ENCODE assay signal across 12 cellular contexts in genomic region chr2:196276421-196276820, GRCh38.
DNase-seq lines count a peak whose midpoint lies in the region; ATAC-seq, FAIRE-seq and TF ChIP-seq lines count a peak whose summit lies in the region.
"Had no signal": no experiment of that assay in that cellular context is flagged by ENCODE, and none has a peak within 500 bp of the region (broad histone marks: within the 10 kb centered on the region; RNA-seq: fewer than 3 reads in every experiment).

No MANE protein-coding gene starts in this region.

- DNase-seq in CD4-positive, alpha-beta memory T cell, result no peak
- DNase-seq in mesothelial cell of epicardium (ENCODE audit: low spot score in 2 of 2, unreplicated experiment in 2 of 2) (no peak), medulla oblongata (ENCODE audit: extremely low spot score) (no peak), upper lobe of right lung (no peak), urothelium cell line (ENCODE audit: low spot score) (no peak)
- DNase-seq: foreskin melanocyte, NCI-H1694 had no signal

- H3K27ac ChIP-seq in CD4-positive, alpha-beta memory T cell (ENCODE audit: low read depth, low read length), result peak overlapping the region; percentile 37
- no peak overlapping the region for H3K27ac ChIP-seq in upper lobe of right lung
- H3K27ac ChIP-seq: RWPE1 had no signal

- H3K27ac Mint-ChIP-seq in CD4-positive, alpha-beta memory T cell, result peak overlapping the region; percentile 65 to 96 (median 92)
- H3K27ac Mint-ChIP-seq in IgD-negative memory B cell (peak overlapping the region; percentile 64 to 95 (median 77)), mesothelial cell of epicardium (peak overlapping the region; percentile 95)
- H3K27ac Mint-ChIP-seq in activated T-helper 17 cell treated with anti-CD3 and anti-CD28 coated beads, Interleukin-2, amount 50 U/mL, for 72 hours, result peak overlapping the region; percentile 63

- peaks cover 38% of the 10 kb centered on the region for H3K4me1 ChIP-seq in CD4-positive, alpha-beta memory T cell (ENCODE audit: insufficient read depth, low read length)
- peaks cover 36% of the 10 kb centered on the region for H3K4me1 ChIP-seq in upper lobe of right lung

- no peak for FAIRE-seq in urothelium cell line (lab: Jason Lieb, UNC)

- no peaks in the 10 kb centered on the region for H3K27me3 Mint-ChIP-seq in CD4-positive, alpha-beta memory T cell
- H3K27me3 Mint-ChIP-seq in IgD-negative memory B cell, result no peaks in the 10 kb centered on the region
- H3K27me3 Mint-ChIP-seq in activated T-helper 17 cell treated with anti-CD3 and anti-CD28 coated beads, Interleukin-2, amount 50 U/mL, for 72 hours, result no peaks in the 10 kb centered on the region
- no peaks in the 10 kb centered on the region for H3K27me3 Mint-ChIP-seq in mesothelial cell of epicardium (ENCODE audit: low read depth)

- POLR2A ChIA-PET in CD4-positive, alpha-beta memory T cell (lab: Charles Lee; ENCODE audit: partially characterized antibody), result interaction anchor here (0.8 to 6.5 kb wide), 27 partner anchors 8 to 203 kb away, joined by 3 to 83 read pairs (median 8); partner anchors contain the start of gene STK17B

- TF ChIP-seq CTCF in mesothelial cell of epicardium (IDR thresholded peaks at IDR 0.05; ENCODE audit: unreplicated experiment) (no peak), upper lobe of right lung (IDR thresholded peaks at IDR 0.05) (no peak)

- peaks cover 33 to 64% (median 36%) of the 10 kb centered on the region in 4 donors for H3K4me1 Mint-ChIP-seq in CD4-positive, alpha-beta memory T cell
- H3K4me1 Mint-ChIP-seq in IgD-negative memory B cell, result peaks cover 29 to 42% (median 39%) of the 10 kb centered on the region in 3 donors
- peaks cover 42% of the 10 kb centered on the region for H3K4me1 Mint-ChIP-seq in activated T-helper 17 cell treated with anti-CD3 and anti-CD28 coated beads, Interleukin-2, amount 50 U/mL, for 72 hours
- peaks cover 46% of the 10 kb centered on the region for H3K4me1 Mint-ChIP-seq in mesothelial cell of epicardium

- no peaks in the 10 kb centered on the region for H3K36me3 ChIP-seq in CD4-positive, alpha-beta memory T cell (ENCODE audit: insufficient read depth, low read length)
- no peaks in the 10 kb centered on the region for H3K36me3 ChIP-seq in upper lobe of right lung

- H3K27me3 ChIP-seq in CD4-positive, alpha-beta memory T cell (ENCODE audit: insufficient read depth, low read length), result no peaks in the 10 kb centered on the region
- H3K27me3 ChIP-seq in upper lobe of right lung, result no peaks in the 10 kb centered on the region

- CTCF ChIA-PET in CD4-positive, alpha-beta memory T cell (lab: Charles Lee; ENCODE audit: partially characterized antibody), result interaction anchor here (0.7 to 8.5 kb wide), 43 partner anchors 9 to 208 kb away, joined by 3 to 149 read pairs (median 6); partner anchors contain the start of genes DNAH7 and STK17B

- H3K9me3 Mint-ChIP-seq in CD4-positive, alpha-beta memory T cell, result no peaks in the 10 kb centered on the region
- no peaks in the 10 kb centered on the region for H3K9me3 Mint-ChIP-seq in IgD-negative memory B cell
- no peaks in the 10 kb centered on the region for H3K9me3 Mint-ChIP-seq in activated T-helper 17 cell treated with anti-CD3 and anti-CD28 coated beads, Interleukin-2, amount 50 U/mL, for 72 hours
- peaks cover 11% of the 10 kb centered on the region for H3K9me3 Mint-ChIP-seq in mesothelial cell of epicardium

- H3K4me3 ChIP-seq in CD4-positive, alpha-beta memory T cell (ENCODE audit: low read length in 2 of 2), result peak overlapping the region; percentile 25 to 42
- H3K4me3 ChIP-seq in upper lobe of right lung, result no peak overlapping the region
- H3K4me3 ChIP-seq: lung had no signal

- intact Hi-C loops in CD4-positive, alpha-beta memory T cell (cut with micrococcal nuclease), result loop anchor here (5.0 kb wide), 2 partner anchors 61 to 176 kb away; no protein-coding TSS in a partner anchor
- intact Hi-C loops in upper lobe of right lung (cut with DNase I), result no loop called here

- ATAC-seq in activated T-helper 17 cell treated with anti-CD3 and anti-CD28 coated beads, Interleukin-2, amount 50 U/mL, for 72 hours (replicated peaks), result no peak
- ATAC-seq in upper lobe of right lung (no peak), GM21723 (IDR thresholded peaks at IDR 0.05; ENCODE audit: unreplicated experiment) (no peak)

- H3K4me3 Mint-ChIP-seq in CD4-positive, alpha-beta memory T cell, result peak overlapping the region; percentile 61 to 89 (median 79)
- H3K4me3 Mint-ChIP-seq in IgD-negative memory B cell (peak overlapping the region; percentile 72 to 92 (median 80)), mesothelial cell of epicardium (no peak overlapping the region)
- H3K4me3 Mint-ChIP-seq in activated T-helper 17 cell treated with anti-CD3 and anti-CD28 coated beads, Interleukin-2, amount 50 U/mL, for 72 hours, result peak overlapping the region; percentile 76

- H3K36me3 Mint-ChIP-seq in CD4-positive, alpha-beta memory T cell, result no peaks in the 10 kb centered on the region
- no peaks in the 10 kb centered on the region for H3K36me3 Mint-ChIP-seq in IgD-negative memory B cell
- H3K36me3 Mint-ChIP-seq in activated T-helper 17 cell treated with anti-CD3 and anti-CD28 coated beads, Interleukin-2, amount 50 U/mL, for 72 hours (ENCODE audit: low read depth), result no peaks in the 10 kb centered on the region
- peaks cover 16% of the 10 kb centered on the region for H3K36me3 Mint-ChIP-seq in mesothelial cell of epicardium

- H3K9me3 ChIP-seq in CD4-positive, alpha-beta memory T cell (ENCODE audit: control insufficient read depth in 1 of 2, low read length in 2 of 2), result no peaks in the 10 kb centered on the region
- no peaks in the 10 kb centered on the region for H3K9me3 ChIP-seq in upper lobe of right lung
